ENCODE assay signal across 23 cellular contexts in genomic region chr1:191052888-191053287, GRCh38.
DNase-seq lines count a peak whose midpoint lies in the region; ATAC-seq and TF ChIP-seq lines count a peak whose summit lies in the region.
"Had no signal": no experiment of that assay in that cellular context is flagged by ENCODE, and none has a peak within 500 bp of the region (broad histone marks: within the 10 kb centered on the region; RNA-seq: fewer than 3 reads in every experiment).

No MANE protein-coding gene starts in this region.

- no peaks in the 10 kb centered on the region for H3K9me3 Mint-ChIP-seq in chondrocyte (ENCODE audit: low read depth)

- H4K20me1 ChIP-seq in SK-N-SH (ENCODE audit: insufficient read depth): no peaks in the 10 kb centered on the region
- H4K20me1 ChIP-seq: BLaER1 treated with 17β-estradiol and CSF1 and Interleukin-3, amounts not matched to agents 10 nM and 100 nM had no signal

- POLR2A ChIA-PET in SK-N-SH (lab: Yijun Ruan, JAX): no interaction called here

- TF ChIP-seq CTCF in SK-N-SH (IDR thresholded peaks at IDR 0.05) (no peak), fibroblast of pulmonary artery (IDR thresholded peaks at IDR 0.05; ENCODE audit: low read length, missing control alignments) (no peak), chondrocyte (IDR thresholded peaks at IDR 0.05) (no peak)

- TF ChIP-seq EP300 in SK-N-SH (IDR thresholded peaks at IDR 0.05; ENCODE audit: borderline replicate concordance in 1 of 2, low read depth in 1 of 2, low read length in 1 of 2): no peak

- H3K4me3 Mint-ChIP-seq in chondrocyte (ENCODE audit: unreplicated experiment): no peak overlapping the region
- H3K4me3 Mint-ChIP-seq: B cell; CD4-positive, alpha-beta T cell; CD8-positive, alpha-beta T cell had no signal

- no peaks in the 10 kb centered on the region for H3K36me3 Mint-ChIP-seq in chondrocyte (ENCODE audit: low read depth)
- H3K36me3 Mint-ChIP-seq: CD8-positive, alpha-beta T cell had no signal

- no peaks in the 10 kb centered on the region for H3K4me1 Mint-ChIP-seq in chondrocyte (ENCODE audit: low read depth)
- H3K4me1 Mint-ChIP-seq: B cell had no signal

- no peaks in the 10 kb centered on the region for H3K27me3 ChIP-seq in SK-N-SH (ENCODE audit: insufficient read depth)
- H3K27me3 ChIP-seq: BLaER1 treated with 17β-estradiol and CSF1 and Interleukin-3, amounts not matched to agents 10 nM and 100 nM had no signal

- no peaks in the 10 kb centered on the region for H3K9me3 ChIP-seq in SK-N-SH
- H3K9me3 ChIP-seq: A549; BLaER1 treated with 17β-estradiol and CSF1 and Interleukin-3, amounts not matched to agents 10 nM and 100 nM; Caco-2 had no signal

- H3K4me1 ChIP-seq in SK-N-SH (ENCODE audit: control insufficient read depth in 1 of 2, insufficient read depth in 2 of 2, low read depth in 1 of 2, low read length in 1 of 2): no peaks in the 10 kb centered on the region
- H3K4me1 ChIP-seq: A549; BLaER1 treated with 17β-estradiol and CSF1 and Interleukin-3, amounts not matched to agents 10 nM and 100 nM; Caco-2 had no signal

- H3K36me3 ChIP-seq in SK-N-SH (replicated peaks in 1 of 2; ENCODE audit: control insufficient read depth in 1 of 2, insufficient read depth in 2 of 2, low read length in 1 of 2): no peaks in the 10 kb centered on the region
- H3K36me3 ChIP-seq: BLaER1 treated with 17β-estradiol and CSF1 and Interleukin-3, amounts not matched to agents 10 nM and 100 nM had no signal

- DNase-seq in SK-N-SH: no peak
- peak; percentile 37 for DNase-seq in fibroblast of pulmonary artery (ENCODE audit: low read depth)
- no peak for DNase-seq in chondrocyte (ENCODE audit: low spot score)
- DNase-seq in HUDEP-2 (lab: John Stamatoyannopoulos, UW; ENCODE audit: unreplicated experiment in 76 of 76): no peak
- DNase-seq: AML-193; Caco-2; Calu3; CD4-positive, alpha-beta T cell; CD8-positive, alpha-beta T cell; DMS 273 treated with DMSO at 0.1 percent for 48 hours; DMS153; DMS53; DMS79; DND-41; EL; GDM1 had no signal

- no peak for TF ChIP-seq RAD21 in SK-N-SH (IDR thresholded peaks at IDR 0.05; ENCODE audit: low read length)

- no peak overlapping the region for H3K27ac ChIP-seq in SK-N-SH (ENCODE audit: low read depth in 2 of 2, low read length in 1 of 2)
- H3K27ac ChIP-seq: 22Rv1; A549; BLaER1 treated with 17β-estradiol and CSF1 and Interleukin-3, amounts not matched to agents 10 nM and 100 nM; C4-2B had no signal

- ATAC-seq in SK-N-SH treated with all-trans-retinoic acid at 6 μM for 48 hours: no peak
- ATAC-seq: A549; CD8-positive, alpha-beta T cell; GM12878 had no signal

- no peaks in the 10 kb centered on the region for H3F3A ChIP-seq in SK-N-SH (replicated peaks; ENCODE audit: insufficient read depth)

- WGBS in SK-N-SH (ENCODE audit: low lambda C conversion rate): 10% methylated on average over 6 of the region's 6 CpGs

- no peak overlapping the region for H2AFZ ChIP-seq in SK-N-SH (ENCODE audit: low read depth)

- H3K4me2 ChIP-seq in SK-N-SH: no peak overlapping the region
- H3K4me2 ChIP-seq: A549; BLaER1 treated with 17β-estradiol and CSF1 and Interleukin-3, amounts not matched to agents 10 nM and 100 nM had no signal

- no peaks in the 10 kb centered on the region for H3K79me2 ChIP-seq in SK-N-SH (ENCODE audit: insufficient read depth)

- H3K9me2 ChIP-seq in SK-N-SH: no peaks in the 10 kb centered on the region; the same call in 1 of the 2 replicates

- H3K4me3 ChIP-seq in SK-N-SH (ENCODE audit: low read depth in 2 of 2, low read length in 1 of 2) (no peak overlapping the region), fibroblast of pulmonary artery (replicated peaks; ENCODE audit: low read depth, low read length) (no peak overlapping the region)
- H3K4me3 ChIP-seq: A549; BLaER1 treated with 17β-estradiol and CSF1 and Interleukin-3, amounts not matched to agents 10 nM and 100 nM; GM12878 had no signal

- no peaks in the 10 kb centered on the region for H3K27me3 Mint-ChIP-seq in chondrocyte (ENCODE audit: low read depth)
- H3K27me3 Mint-ChIP-seq: B cell; CD4-positive, alpha-beta T cell had no signal

- CTCF ChIA-PET in SK-N-SH (lab: Yijun Ruan, JAX): no interaction called here

- H3K9ac ChIP-seq in SK-N-SH: no peak overlapping the region
- H3K9ac ChIP-seq: BLaER1 treated with 17β-estradiol and CSF1 and Interleukin-3, amounts not matched to agents 10 nM and 100 nM had no signal

- H3K27ac Mint-ChIP-seq in chondrocyte (ENCODE audit: unreplicated experiment): no peak overlapping the region
- H3K27ac Mint-ChIP-seq: B cell; CD4-positive, alpha-beta T cell; CD8-positive, alpha-beta T cell had no signal

TF ChIP-seq in SK-N-SH treated with all-trans-retinoic acid at 6 μM for 48 hours, 23 proteins besides CTCF, POLR2A, EP300 and RAD21 (continues in another document):
- peak; percentile 93 for TF ChIP-seq ZC3H10 (CRISPR knock-in tag; IDR thresholded peaks at IDR 0.05)
- TF ChIP-seq TOX (CRISPR knock-in tag; IDR thresholded peaks at IDR 0.05; ENCODE audit: borderline replicate concordance): peak; percentile 74; the same call in 1 of the 2 replicates
- TF ChIP-seq CSRNP3 (CRISPR knock-in tag; IDR thresholded peaks at IDR 0.05): no peak
- TF ChIP-seq ZNF8 (CRISPR knock-in tag; IDR thresholded peaks at IDR 0.05): no peak
- TF ChIP-seq CSDC2 (CRISPR knock-in tag; IDR thresholded peaks at IDR 0.05): no peak
- no peak for TF ChIP-seq ARNTL (CRISPR knock-in tag; IDR thresholded peaks at IDR 0.05; ENCODE audit: borderline replicate concordance, low read depth)
- TF ChIP-seq ZNF70 (CRISPR knock-in tag; IDR thresholded peaks at IDR 0.05): no peak
- TF ChIP-seq ISL1 (CRISPR knock-in tag; IDR thresholded peaks at IDR 0.05): no peak

TF ChIP-seq in SK-N-SH, 30 proteins besides CTCF, POLR2A, EP300 and RAD21:
- no peak for TF ChIP-seq FOXM1 (IDR thresholded peaks at IDR 0.05; ENCODE audit: low read depth)
- TF ChIP-seq RCOR1 (IDR thresholded peaks at IDR 0.05; ENCODE audit: low read length): no peak
- TF ChIP-seq TEAD4 (IDR thresholded peaks at IDR 0.05; ENCODE audit: borderline replicate concordance, insufficient read depth): no peak
- TF ChIP-seq EZH2phosphoT487 (IDR thresholded peaks at IDR 0.05; ENCODE audit: borderline replicate concordance, low read depth): no peak
- no peak for TF ChIP-seq TCF12 (IDR thresholded peaks at IDR 0.05)
